21 cellular contexts compared by ENCODE assay signal in genomic region chr11:3101921-3102640, GRCh38. TPM values are rescaled to one million over a fixed set of nuclear protein-coding genes. Genes with fewer than 3 reads are reported as not detected.
DNase-seq lines count a peak whose midpoint lies in the region; ATAC-seq and TF ChIP-seq lines count a peak whose summit lies in the region.
"Had no signal": no experiment of that assay in that cellular context is flagged by ENCODE, and none has a peak within 500 bp of the region (broad histone marks: within the 10 kb centered on the region; RNA-seq: fewer than 3 reads in every experiment).

No MANE protein-coding gene starts in this region.

- no peak overlapping the region for H3K4me3 ChIP-seq in BLaER1 treated with 17β-estradiol and CSF1 and Interleukin-3, amounts not matched to agents 10 nM and 100 nM
- H3K4me3 ChIP-seq in neuronal stem cell (ENCODE audit: low read length in 2 of 2): no peak overlapping the region

- DNase-seq in GM13976 (ENCODE audit: low spot score) (peak; percentile 27), ecto neural progenitor cell (ENCODE audit: low spot score) (peak; percentile 39), neuronal stem cell (ENCODE audit: low spot score) (no peak), anterior cingulate cortex (lab: John Stamatoyannopoulos, UW) (no peak), NCI-H345 (lab: John Stamatoyannopoulos, UW) (no peak)
- DNase-seq: activated CD4-positive, alpha-beta T cell treated with anti-CD3 and anti-CD28 coated beads, Interleukin-2, amount 50 U/mL, for 1 hour; activated T-cell treated with anti-CD3 and anti-CD28 coated beads for 4 hours; brain microvascular endothelial cell; CD8-positive, alpha-beta T cell; cortex of kidney; GF-D8; midbrain; NCI-H1092; NCI-H1930; PC-3; stimulated activated CD4-positive, alpha-beta T cell treated with anti-CD3 and anti-CD28 coated beads, Interleukin-1b, Interleukin-23, amount 100 ng/mL, for 48 hours; stimulated activated naive CD4-positive, alpha-beta T cell; T-helper 2 cell had no signal

- H2AFZ ChIP-seq in neuronal stem cell (ENCODE audit: low read length): no peak overlapping the region

- H3K27me3 ChIP-seq in BLaER1 treated with 17β-estradiol and CSF1 and Interleukin-3, amounts not matched to agents 10 nM and 100 nM: no peaks in the 10 kb centered on the region
- H3K27me3 ChIP-seq in neuronal stem cell (ENCODE audit: control insufficient read depth in 3 of 3, insufficient read depth in 3 of 3, low read depth in 1 of 3, low read length in 3 of 3): no peaks in the 10 kb centered on the region
- H3K27me3 ChIP-seq: brain microvascular endothelial cell had no signal

- no CpG with 5 or more reads among the region's 20 CpGs for WGBS in neuronal stem cell (ENCODE audit: extremely low coverage in 2 of 2, insufficient read length in 2 of 2, insufficient replicate concordance in 1 of 2), 2 donors

- H3K23ac ChIP-seq in neuronal stem cell (ENCODE audit: low read depth, low read length, poor library complexity): no peak overlapping the region

- H4K8ac ChIP-seq in neuronal stem cell (ENCODE audit: low read depth, low read length): no peak overlapping the region

- H3K27ac ChIP-seq in BLaER1 treated with 17β-estradiol and CSF1 and Interleukin-3, amounts not matched to agents 10 nM and 100 nM: no peak overlapping the region; a peak in 1 of 22 replicates
- H3K27ac ChIP-seq in neuronal stem cell (replicated peaks; ENCODE audit: low read length): no peak overlapping the region
- H3K27ac ChIP-seq: brain microvascular endothelial cell had no signal

- H3K4me2 ChIP-seq in BLaER1 treated with 17β-estradiol and CSF1 and Interleukin-3, amounts not matched to agents 10 nM and 100 nM: peak overlapping the region in 9 of 11 experiments; percentile 41 to 79 (median 68); a peak in 17 of 22 replicates
- H3K4me2 ChIP-seq in neuronal stem cell (ENCODE audit: insufficient read depth, low read length, poor library complexity, severe bottlenecking): no peak overlapping the region

- no peak overlapping the region for H2AK5ac ChIP-seq in neuronal stem cell (ENCODE audit: low read depth, low read length)

- peaks cover 0 to 24% (median 13%) of the 10 kb centered on the region in 11 experiments; a peak in 13 of 22 replicates for H3K36me3 ChIP-seq in BLaER1 treated with 17β-estradiol and CSF1 and Interleukin-3, amounts not matched to agents 10 nM and 100 nM
- peaks cover 4 to 12% of the 10 kb centered on the region in 2 donors for H3K36me3 ChIP-seq in neuronal stem cell (replicated peaks in 1 of 2; ENCODE audit: control insufficient read depth in 2 of 2, insufficient read depth in 2 of 2, low read length in 2 of 2)
- H3K36me3 ChIP-seq: brain microvascular endothelial cell had no signal

- ATAC-seq in GM18519 (IDR thresholded peaks at IDR 0.05; ENCODE audit: low FRiP score, unreplicated experiment) (no peak), GM18520 (IDR thresholded peaks at IDR 0.05; ENCODE audit: unreplicated experiment) (no peak)
- ATAC-seq: CD8-positive, alpha-beta T cell; PC-3 had no signal

- no peak overlapping the region for H4K91ac ChIP-seq in neuronal stem cell (ENCODE audit: low read depth, low read length, poor library complexity)

- in situ Hi-C loops in GM13976 (cut with MboI; ENCODE audit: low sequenced_read_pairs, unreplicated experiment): no loop called here

- no peak overlapping the region for H2BK15ac ChIP-seq in neuronal stem cell (ENCODE audit: low read length)

- H3K4ac ChIP-seq in neuronal stem cell (ENCODE audit: low read length): no peak overlapping the region

- no peak overlapping the region for H2BK5ac ChIP-seq in neuronal stem cell (ENCODE audit: low read length)

- no peak overlapping the region for H3K18ac ChIP-seq in neuronal stem cell (ENCODE audit: low read length)

- H3K14ac ChIP-seq in neuronal stem cell (ENCODE audit: low read length): no peak overlapping the region

- H3K4me1 ChIP-seq in BLaER1 treated with 17β-estradiol and CSF1 and Interleukin-3, amounts not matched to agents 10 nM and 100 nM: peaks cover 34 to 84% (median 70%) of the 10 kb centered on the region in 10 experiments
- no peaks in the 10 kb centered on the region for H3K4me1 ChIP-seq in neuronal stem cell (ENCODE audit: control insufficient read depth in 2 of 2, insufficient read depth in 1 of 2, low read depth in 1 of 2, low read length in 2 of 2)

- H2BK120ac ChIP-seq in neuronal stem cell (ENCODE audit: low read depth, low read length): peak overlapping the region; percentile 72

- H2BK12ac ChIP-seq in neuronal stem cell (ENCODE audit: low read length): no peak overlapping the region

- TF ChIP-seq CTCF in GM13976 (IDR thresholded peaks at IDR 0.05; ENCODE audit: borderline replicate concordance, control extremely low read depth, extremely low read depth, insufficient read depth, missing control alignments): no peak

- peak overlapping the region in 1 of 11 experiments; percentile 46; a peak in 1 of 22 replicates for H3K9ac ChIP-seq in BLaER1 treated with 17β-estradiol and CSF1 and Interleukin-3, amounts not matched to agents 10 nM and 100 nM
- H3K9ac ChIP-seq in neuronal stem cell (ENCODE audit: low read depth, low read length, poor library complexity): no peak overlapping the region

- H3K9me3 ChIP-seq in BLaER1 treated with 17β-estradiol and CSF1 and Interleukin-3, amounts not matched to agents 10 nM and 100 nM (replicated peaks in 1 of 11): no peaks in the 10 kb centered on the region
- no peaks in the 10 kb centered on the region for H3K9me3 ChIP-seq in neuronal stem cell (replicated peaks in 1 of 2; ENCODE audit: control insufficient read depth in 2 of 2, insufficient read depth in 1 of 2, low read depth in 1 of 2, low read length in 2 of 2)

- H3K79me1 ChIP-seq in neuronal stem cell (ENCODE audit: low read depth, low read length): no peaks in the 10 kb centered on the region

- peaks cover 0 to 28% (median 0%) of the 10 kb centered on the region in 11 experiments; a peak in 5 of 22 replicates for H4K20me1 ChIP-seq in BLaER1 treated with 17β-estradiol and CSF1 and Interleukin-3, amounts not matched to agents 10 nM and 100 nM

RNA-seq across cellular contexts. Expression of gene CARS1, which starts 44.9 kb away (rescaled TPM):
- polyA plus RNA-seq in neuronal stem cell (2013, experiment 1 of 2): 21.3 TPM
- polyA plus RNA-seq in neuronal stem cell (2013, experiment 2 of 2): 20.1 TPM

Comparison
In these comparisons a context has a peak if more than half of its experiments do, and no peak if none do; other contexts are left out.
1. DNase-seq: peak in GM13976 (single experiment) and ecto neural progenitor cell (single experiment); none in neuronal stem cell (single experiment), anterior cingulate cortex (0 of 58) and NCI-H345 (single experiment).